ENCODE assay signal across 17 cellular contexts in genomic region chr15:70704166-70704565, GRCh38. TPM values are rescaled to one million over a fixed set of nuclear protein-coding genes. Genes with fewer than 3 reads are reported as not detected.
A peak's percentile ranks its signal among the peaks of the same experiment; 100 is the strongest.
DNase-seq lines count a peak whose midpoint lies in the region; ATAC-seq and TF ChIP-seq lines count a peak whose summit lies in the region.
"Had no signal": no experiment of that assay in that cellular context is flagged by ENCODE, and none has a peak within 500 bp of the region (broad histone marks: within the 10 kb centered on the region; RNA-seq: fewer than 3 reads in every experiment).

No MANE protein-coding gene starts in this region.

- no peak for TF ChIP-seq EP300 in suprapubic skin (IDR thresholded peaks at IDR 0.05)

- no peak overlapping the region for H3K56ac ChIP-seq in IMR-90 (ENCODE audit: extremely low read depth, insufficient read depth, low read length)

- H3K27ac Mint-ChIP-seq in Caco-2 (ENCODE audit: unreplicated experiment), result peak overlapping the region; percentile 65
- H3K27ac Mint-ChIP-seq in brain, result peak overlapping the region in 3 of 5 experiments; percentile 25 to 97 (median 49)
- peak overlapping the region; percentile 88 for H3K27ac Mint-ChIP-seq in osteocyte (ENCODE audit: unreplicated experiment)
- no peak overlapping the region for H3K27ac Mint-ChIP-seq in activated CD8-positive, alpha-beta T cell treated with anti-CD3 and anti-CD28 coated beads, Interleukin-2, amount 10 ng/mL, durations not matched to agents 7 days and 5 days
- H3K27ac Mint-ChIP-seq: IgD-negative memory B cell had no signal

- H3K4me3 ChIP-seq in Caco-2 (ENCODE audit: low read depth, low read length) (no peak overlapping the region), IMR-90 (ENCODE audit: insufficient read depth, low read depth, low read length) (no peak overlapping the region), suprapubic skin (no peak overlapping the region)
- H3K4me3 ChIP-seq: colonic mucosa, transverse colon had no signal

- H3K4me1 ChIP-seq in Caco-2 (peaks cover 67% of the 10 kb centered on the region), IMR-90 (ENCODE audit: control insufficient read depth, insufficient read depth, low read length) (peaks cover 13% of the 10 kb centered on the region), suprapubic skin (peaks cover 33% of the 10 kb centered on the region)
- H3K4me1 ChIP-seq: colonic mucosa had no signal

- in situ Hi-C loops in IMR-90 (cut with MboI; ENCODE audit: low sequenced_read_pairs), result no loop called here

- no peak overlapping the region for H3K4me2 ChIP-seq in IMR-90 (ENCODE audit: low read depth, low read length)

- dilution Hi-C loops in IMR-90 (cut with HindIII; ENCODE audit: low sequenced_read_pairs, unreplicated experiment), result no loop called here

- no peak overlapping the region for H4K8ac ChIP-seq in IMR-90 (ENCODE audit: low read depth in 2 of 2, low read length in 2 of 2)

- CTCF ChIA-PET in Caco-2 (lab: Charles Lee), result interaction anchor here (1.2 to 2.0 kb wide), 2 partner anchors 18 to 108 kb away, joined by 4 to 8 read pairs; no protein-coding TSS in a partner anchor
- CTCF ChIA-PET in IMR-90 (lab: Yijun Ruan, JAX), result no interaction called here
- CTCF ChIA-PET in activated CD8-positive, alpha-beta T cell treated with anti-CD3 and anti-CD28 coated beads, Interleukin-2, amount 10 ng/mL, durations not matched to agents 7 days and 5 days (lab: Charles Lee), result interaction anchor here (2.7 kb wide), 1 partner anchor 18 kb away, joined by 14 read pairs; no protein-coding TSS in a partner anchor

- H3K18ac ChIP-seq in IMR-90 (ENCODE audit: low read depth, low read length), result no peak overlapping the region

- no peak for TF ChIP-seq RAD21 in IMR-90 (IDR thresholded peaks at IDR 0.05; ENCODE audit: low read length)

- H4K5ac ChIP-seq in IMR-90 (ENCODE audit: low read depth, low read length), result no peak overlapping the region

- H3K27me3 Mint-ChIP-seq in Caco-2 (ENCODE audit: insufficient read depth, unreplicated experiment) (no peaks in the 10 kb centered on the region), brain (peaks cover 4% of the 10 kb centered on the region), osteocyte (ENCODE audit: unreplicated experiment) (no peaks in the 10 kb centered on the region)
- H3K27me3 Mint-ChIP-seq in activated CD8-positive, alpha-beta T cell treated with anti-CD3 and anti-CD28 coated beads, Interleukin-2, amount 10 ng/mL, durations not matched to agents 7 days and 5 days (ENCODE audit: low read depth), result peaks cover 49% of the 10 kb centered on the region

- H3K4me1 Mint-ChIP-seq in Caco-2 (ENCODE audit: low read depth, unreplicated experiment) (peaks cover 50% of the 10 kb centered on the region), brain (peaks cover 47% of the 10 kb centered on the region), osteocyte (ENCODE audit: unreplicated experiment) (peaks cover 62% of the 10 kb centered on the region)
- H3K4me1 Mint-ChIP-seq in activated CD8-positive, alpha-beta T cell treated with anti-CD3 and anti-CD28 coated beads, Interleukin-2, amount 10 ng/mL, durations not matched to agents 7 days and 5 days (ENCODE audit: low read depth), result no peaks in the 10 kb centered on the region

- no peak for TF ChIP-seq CTCF in Caco-2 (IDR thresholded peaks at IDR 0.05; ENCODE audit: insufficient read depth in 1 of 2, low read depth in 1 of 2, low read length in 1 of 2, severe bottlenecking in 1 of 2, unreplicated experiment in 1 of 2)
- TF ChIP-seq CTCF in IMR-90 (conservative IDR thresholded peaks at IDR 0.05; ENCODE audit: low read depth, low read length), result no peak
- no peak for TF ChIP-seq CTCF in brain (conservative IDR thresholded peaks at IDR 0.05)
- no peak for TF ChIP-seq CTCF in osteocyte (IDR thresholded peaks at IDR 0.05)
- TF ChIP-seq CTCF in suprapubic skin (IDR thresholded peaks at IDR 0.05), result no peak

- no peak overlapping the region for H4K91ac ChIP-seq in IMR-90 (ENCODE audit: insufficient read depth, low read depth, low read length)

- H3K9me1 ChIP-seq in IMR-90 (ENCODE audit: insufficient read depth, low read length), result peaks cover 4% of the 10 kb centered on the region; the same call in 1 of the 2 replicates

- no peak overlapping the region for H2BK120ac ChIP-seq in IMR-90 (ENCODE audit: low read depth, low read length)

- no peak overlapping the region for H2AK5ac ChIP-seq in IMR-90 (ENCODE audit: low read depth, low read length)

- H3K4me3 Mint-ChIP-seq in Caco-2 (ENCODE audit: unreplicated experiment) (peak overlapping the region; percentile 62), brain (no peak overlapping the region), osteocyte (ENCODE audit: unreplicated experiment) (no peak overlapping the region)
- no peak overlapping the region for H3K4me3 Mint-ChIP-seq in activated CD8-positive, alpha-beta T cell treated with anti-CD3 and anti-CD28 coated beads, Interleukin-2, amount 10 ng/mL, durations not matched to agents 7 days and 5 days

- H2BK15ac ChIP-seq in IMR-90 (ENCODE audit: low read depth, low read length), result no peak overlapping the region

- no peaks in the 10 kb centered on the region for H3K9me3 Mint-ChIP-seq in Caco-2 (ENCODE audit: unreplicated experiment)
- peaks cover 0 to 5% (median 0%) of the 10 kb centered on the region in 5 experiments for H3K9me3 Mint-ChIP-seq in brain
- peaks cover 8% of the 10 kb centered on the region for H3K9me3 Mint-ChIP-seq in osteocyte (ENCODE audit: unreplicated experiment)
- no peaks in the 10 kb centered on the region for H3K9me3 Mint-ChIP-seq in activated CD8-positive, alpha-beta T cell treated with anti-CD3 and anti-CD28 coated beads, Interleukin-2, amount 10 ng/mL, durations not matched to agents 7 days and 5 days (ENCODE audit: insufficient read depth)

- no peak overlapping the region for H3K9ac ChIP-seq in IMR-90 (ENCODE audit: low read depth, low read length)

- POLR2A ChIA-PET in Caco-2 (lab: Charles Lee) (interaction anchor here (1.0 to 1.1 kb wide), 3 partner anchors 10 to 121 kb away, joined by 3 to 5 read pairs (median 3); no protein-coding TSS in a partner anchor), IMR-90 (lab: Charles Lee; ENCODE audit: unreplicated experiment) (no interaction called here)
- POLR2A ChIA-PET in activated CD8-positive, alpha-beta T cell treated with anti-CD3 and anti-CD28 coated beads, Interleukin-2, amount 10 ng/mL, durations not matched to agents 7 days and 5 days (lab: Charles Lee), result no interaction called here

- peaks cover 50% of the 10 kb centered on the region for H4K20me1 ChIP-seq in IMR-90 (ENCODE audit: insufficient read depth, low read length)

- H2BK20ac ChIP-seq in IMR-90 (ENCODE audit: low read depth, low read length), result no peak overlapping the region

- H3K4ac ChIP-seq in IMR-90 (ENCODE audit: low read depth, low read length), result no peak overlapping the region; the same call in 1 of the 2 replicates

- no TSS peak for BruUV-seq in Caco-2 (replicated peaks; lab: Mats Ljungman, UMichigan)
- BruUV-seq in IMR-90 (replicated peaks; lab: Mats Ljungman, UMichigan), result no TSS peak

- no peak overlapping the region for H2BK5ac ChIP-seq in IMR-90 (ENCODE audit: low read depth, low read length, poor library complexity, severe bottlenecking)

- H2AK9ac ChIP-seq in IMR-90 (replicated peaks; ENCODE audit: low read depth, low read length, poor library complexity), result no peak overlapping the region

- H3K14ac ChIP-seq in IMR-90 (replicated peaks; ENCODE audit: low read depth, low read length), result 0 out of 2 replicates have a peak overlapping the region, but pooled peaks have one; percentile 30

- no peak overlapping the region for H2AFZ ChIP-seq in IMR-90 (replicated peaks; ENCODE audit: low read length, poor library complexity)

- WGBS in IMR-90 (ENCODE audit: extremely low coverage in 2 of 2, insufficient read length in 1 of 2), 2 experiments, result no CpG with 5 or more reads among the region's 2 CpGs
- 88% methylated on average over 2 of the region's 2 CpGs for WGBS in suprapubic skin

- DNase-seq in Caco-2 (no peak), IMR-90 (no peak), osteocyte (ENCODE audit: extremely low spot score, unreplicated experiment) (no peak), suprapubic skin (ENCODE audit: low spot score in 2 of 2) (no peak)
- no peak for DNase-seq in activated CD8-positive, alpha-beta T cell treated with anti-CD3 and anti-CD28 coated beads, Interleukin-2, amount 10 ng/mL, durations not matched to agents 7 days and 5 days
- DNase-seq: AML-193; colonic mucosa; NCI-H1048; NCI-H446; stimulated activated CD4-positive, alpha-beta T cell treated with anti-CD3 and anti-CD28 coated beads, Interleukin-2, amount 100 ng/mL, for 48 hours; stimulated activated CD8-positive, alpha-beta memory T cell treated with anti-CD3 and anti-CD28 coated beads, Interleukin-4, amount 100 ng/mL, for 48 hours; transverse colon; WERI-Rb-1 had no signal

- TF ChIP-seq POLR2A in IMR-90 (IDR thresholded peaks at IDR 0.05; ENCODE audit: low read depth, low read length), result no peak
- TF ChIP-seq POLR2A in suprapubic skin (IDR thresholded peaks at IDR 0.05), result no peak

- H3K79me1 ChIP-seq in IMR-90 (ENCODE audit: low read depth in 1 of 2, low read length in 2 of 2), result peaks cover 11 to 57% of the 10 kb centered on the region in 2 experiments; a peak in 3 of 4 replicates

- H3K36me3 ChIP-seq in Caco-2 (ENCODE audit: control insufficient read depth, insufficient read depth, low read length) (no peaks in the 10 kb centered on the region), IMR-90 (ENCODE audit: control insufficient read depth, insufficient read depth, low read length) (no peaks in the 10 kb centered on the region), suprapubic skin (no peaks in the 10 kb centered on the region)
- H3K36me3 ChIP-seq: colonic mucosa, transverse colon, WERI-Rb-1 had no signal

- ATAC-seq in IMR-90 (ENCODE audit: low read depth) (no peak), HG03520 (IDR thresholded peaks at IDR 0.05; ENCODE audit: unreplicated experiment) (no peak), HG02588 (IDR thresholded peaks at IDR 0.05; ENCODE audit: unreplicated experiment) (no peak)
- ATAC-seq in activated CD8-positive, alpha-beta T cell treated with anti-CD3 and anti-CD28 coated beads, Interleukin-2, amount 10 ng/mL, durations not matched to agents 7 days and 5 days, result no peak

- H3K27me3 ChIP-seq in Caco-2 (replicated peaks; ENCODE audit: control insufficient read depth, insufficient read depth, low read length) (no peaks in the 10 kb centered on the region), IMR-90 (ENCODE audit: control insufficient read depth, insufficient read depth, low read length) (no peaks in the 10 kb centered on the region), suprapubic skin (no peaks in the 10 kb centered on the region)
- H3K27me3 ChIP-seq: colonic mucosa, transverse colon had no signal

- H3K9me3 ChIP-seq in Caco-2, result no peaks in the 10 kb centered on the region; the same call in 1 of the 2 replicates
- no peaks in the 10 kb centered on the region for H3K9me3 ChIP-seq in IMR-90 (ENCODE audit: control insufficient read depth, insufficient read depth, low read length)
- H3K9me3 ChIP-seq in suprapubic skin, result no peaks in the 10 kb centered on the region
- H3K9me3 ChIP-seq: colonic mucosa, transverse colon had no signal

- H3K36me3 Mint-ChIP-seq in Caco-2 (ENCODE audit: insufficient read depth, unreplicated experiment) (peaks cover 20% of the 10 kb centered on the region), brain (peaks cover 4% of the 10 kb centered on the region), osteocyte (ENCODE audit: unreplicated experiment) (peaks cover 20% of the 10 kb centered on the region)
- H3K36me3 Mint-ChIP-seq in activated CD8-positive, alpha-beta T cell treated with anti-CD3 and anti-CD28 coated beads, Interleukin-2, amount 10 ng/mL, durations not matched to agents 7 days and 5 days (ENCODE audit: low read depth), result no peaks in the 10 kb centered on the region
- H3K36me3 Mint-ChIP-seq: IgD-negative memory B cell had no signal

- H3K23ac ChIP-seq in IMR-90 (ENCODE audit: low read depth, low read length), result no peak overlapping the region; the same call in 1 of the 2 replicates

- H3K27ac ChIP-seq in IMR-90 (ENCODE audit: insufficient read depth, low read length) (no peak overlapping the region), suprapubic skin (no peak overlapping the region)
- H3K27ac ChIP-seq: colonic mucosa, WERI-Rb-1 had no signal

- intact Hi-C loops in Caco-2 (cut with micrococcal nuclease; ENCODE audit: unreplicated experiment), result loop anchor here (2.0 to 5.0 kb wide), 2 partner anchors 13 to 1237 kb away; no protein-coding TSS in a partner anchor
- intact Hi-C loops in IMR-90 (cut with micrococcal nuclease), result no loop called here

RNA-seq across cellular contexts. Expression of gene UACA, which starts 59.2 kb away (rescaled TPM):
- total RNA-seq in Caco-2 (2022) (120 and 141 TPM in 2 replicates), IMR-90 (2012; rRNA removed) (505 and 507 TPM in 2 replicates), osteocyte (259 and 264 TPM in 2 replicates), suprapubic skin (10 to 100 TPM; 23.4 to 97.8 (median 27.2) TPM)
- polyA plus RNA-seq in IMR-90 (2012; rRNA removed) (127 and 156 TPM in 2 replicates), brain (ENCODE audit: insufficient read depth, low read depth, low replicate concordance) (2.5 TPM)
- 34.2 and 47.8 TPM in 2 replicates for polyA plus RNA-seq in IMR-90 (2012; cell fraction: cytosol; rRNA removed)
- 121 and 277 TPM in 2 replicates for polyA plus RNA-seq in IMR-90 (2012; cell fraction: nucleus; rRNA removed; ENCODE audit: low replicate concordance)
- 1 to 10 TPM; 2.2 to 3.3 TPM for total RNA-seq in activated CD8-positive, alpha-beta T cell treated with anti-CD3 and anti-CD28 coated beads, Interleukin-2, amount 10 ng/mL, durations not matched to agents 7 days and 5 days

Comparison
In these comparisons a context has a peak if more than half of its experiments do, and no peak if none do; other contexts are left out.
1. RNA of gene UACA, which starts 59.2 kb away (total RNA-seq): 505 to 507 TPM in IMR-90, 259 to 264 TPM in osteocyte, 120 to 141 TPM in Caco-2 and 23.4 to 97.8 TPM in suprapubic skin; 2.2 to 3.3 TPM in activated CD8-positive, alpha-beta T cell treated with anti-CD3 and anti-CD28 coated beads, Interleukin-2, amount 10 ng/mL, durations not matched to agents 7 days and 5 days; every median in the first group is over 4 times any median in the second.